5 cellular contexts compared by ENCODE assay signal in the genomic region with DNA sequence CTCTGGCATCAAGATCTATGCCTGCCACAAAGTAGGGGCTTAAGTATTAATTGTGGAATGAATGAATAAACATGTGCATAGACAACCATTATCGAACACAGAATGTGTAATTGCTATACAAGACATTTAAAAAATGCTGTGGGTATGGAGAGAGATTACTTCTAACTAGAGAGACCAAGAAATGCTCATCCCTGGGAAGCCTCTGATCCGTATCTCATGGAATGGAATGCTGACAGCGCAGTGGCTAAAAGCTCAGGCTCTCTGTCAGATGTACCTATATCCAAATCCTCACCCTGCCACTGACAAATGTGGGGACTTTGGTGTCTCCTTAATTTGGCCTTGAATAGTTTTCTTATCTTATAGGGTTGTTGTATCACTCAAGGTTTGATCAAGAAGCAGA.
"Had no signal": no experiment of that assay in that cellular context is flagged by ENCODE, and none has a peak within 500 bp of the region (broad histone marks: within the 10 kb centered on the region; RNA-seq: fewer than 3 reads in every experiment).

No MANE protein-coding gene starts in this region.

- H3K9ac ChIP-seq: KMS-11 had no signal

- H3K4me2 ChIP-seq: GM23338, KMS-11 had no signal

- H2AFZ ChIP-seq: GM23338 had no signal

- DNase-seq: H9, HCEC 1CT, KBM-7 had no signal

- ATAC-seq: GM23338 had no signal

- H3K27ac ChIP-seq: KMS-11 had no signal

- H3K4me3 ChIP-seq: GM23338 had no signal
